In genomic region chr12:124423683-124424515, GRCh38 we compare ENCODE assay signal across 12 cellular contexts.
DNase-seq lines count a peak whose midpoint lies in the region; ATAC-seq, FAIRE-seq and TF ChIP-seq lines count a peak whose summit lies in the region.
"Had no signal": no experiment of that assay in that cellular context is flagged by ENCODE, and none has a peak within 500 bp of the region (broad histone marks: within the 10 kb centered on the region; RNA-seq: fewer than 3 reads in every experiment).

No MANE protein-coding gene starts in this region.

- H4K20me1 ChIP-seq in smooth muscle cell (ENCODE audit: low read depth) = peaks cover 22% of the 10 kb centered on the region

- peaks cover 25% of the 10 kb centered on the region for H3F3A ChIP-seq in smooth muscle cell (ENCODE audit: low read depth)

- H3K4me3 Mint-ChIP-seq in CD14-positive monocyte = no peak overlapping the region
- H3K4me3 Mint-ChIP-seq: CD4-positive, alpha-beta T cell; T-helper 1 cell treated with Interleukin-12 subunit alpha and Interleukin-12 subunit beta and Interleukin-4 antibody, amounts not matched to agents 30 μg/mL and 1 μg/mL, for 36 hours had no signal

- FAIRE-seq in kidney (lab: Jason Lieb, UNC) (no peak), GM12892 (lab: Jason Lieb, UNC) (no peak)
- FAIRE-seq: GM18507 had no signal

- H3K9me3 ChIP-seq in kidney (ENCODE audit: control insufficient read depth in 1 of 2, low read length in 2 of 2) (no peaks in the 10 kb centered on the region), smooth muscle cell (replicated peaks; ENCODE audit: low read depth) (no peaks in the 10 kb centered on the region)

- peaks cover 0 to 1% (median 0%) of the 10 kb centered on the region in 3 donors for H3K27me3 Mint-ChIP-seq in CD14-positive monocyte (ENCODE audit: low read depth in 3 of 3)
- H3K27me3 Mint-ChIP-seq: CD4-positive, alpha-beta T cell; naive B cell had no signal

- no peaks in the 10 kb centered on the region for H3K27me3 ChIP-seq in smooth muscle cell (ENCODE audit: low read depth)

- H3K4me1 ChIP-seq in kidney (ENCODE audit: control insufficient read depth in 1 of 2, insufficient read depth in 1 of 2, low read depth in 1 of 2, low read length in 2 of 2) (peaks cover 17 to 20% of the 10 kb centered on the region in 2 donors), smooth muscle cell (ENCODE audit: low read depth) (peaks cover 18% of the 10 kb centered on the region)

- intact Hi-C loops in CD14-positive monocyte (cut with micrococcal nuclease) = no loop called here
- intact Hi-C loops in kidney (cut with DNase I) = no loop called here

- peak overlapping the region; percentile 71 for H3K4me2 ChIP-seq in smooth muscle cell

- H3K27ac Mint-ChIP-seq in CD14-positive monocyte = peak overlapping the region in 4 of 7 donors; percentile 33 to 81 (median 44)
- H3K27ac Mint-ChIP-seq: CD4-positive, alpha-beta T cell; T-helper 1 cell treated with Interleukin-12 subunit alpha and Interleukin-12 subunit beta and Interleukin-4 antibody, amounts not matched to agents 30 μg/mL and 1 μg/mL, for 36 hours had no signal

- ATAC-seq in GM19328 (IDR thresholded peaks at IDR 0.05; ENCODE audit: unreplicated experiment) = no peak

- 73 to 85% (median 78%) methylated on average over 27 of the region's 27 CpGs for WGBS in adipose tissue, 3 donors
- 83% methylated on average over 27 of the region's 27 CpGs for WGBS in smooth muscle cell (ENCODE audit: low lambda C conversion rate)

- H3K4me3 ChIP-seq in kidney (ENCODE audit: low read length in 2 of 2) (peak overlapping the region in 1 of 2 donors; percentile 29), smooth muscle cell (no peak overlapping the region)

- H3K36me3 ChIP-seq in kidney (ENCODE audit: control insufficient read depth in 1 of 2, insufficient read depth in 2 of 2, low read length in 2 of 2) = peaks cover 12 to 38% of the 10 kb centered on the region in 2 donors
- H3K36me3 ChIP-seq in smooth muscle cell (ENCODE audit: low read depth) = peaks cover 3% of the 10 kb centered on the region

- H3K9me3 Mint-ChIP-seq in CD14-positive monocyte = peaks cover 0 to 2% (median 0%) of the 10 kb centered on the region in 7 donors
- H3K9me3 Mint-ChIP-seq: CD4-positive, alpha-beta T cell; naive B cell; T-helper 1 cell treated with Interleukin-12 subunit alpha and Interleukin-12 subunit beta and Interleukin-4 antibody, amounts not matched to agents 30 μg/mL and 1 μg/mL, for 36 hours had no signal

- no peak for TF ChIP-seq CTCF in CD14-positive monocyte (IDR thresholded peaks at IDR 0.05)
- TF ChIP-seq CTCF in kidney (IDR thresholded peaks at IDR 0.05; ENCODE audit: borderline replicate concordance, extremely low read depth, insufficient read depth) = no peak
- no peak for TF ChIP-seq CTCF in smooth muscle cell (IDR thresholded peaks at IDR 0.05; ENCODE audit: borderline replicate concordance, insufficient read depth, poor library complexity, severe bottlenecking)

- H3K36me3 Mint-ChIP-seq in CD14-positive monocyte = peaks cover 81 to 95% of the 10 kb centered on the region in 2 donors

- H3K9ac ChIP-seq in kidney (ENCODE audit: low read length in 2 of 2) = peak overlapping the region in 1 of 2 donors; percentile 87
- peak overlapping the region; percentile 39 for H3K9ac ChIP-seq in smooth muscle cell (ENCODE audit: low read depth)

- H3K4me1 Mint-ChIP-seq in CD14-positive monocyte = peaks cover 9% of the 10 kb centered on the region

- H2AFZ ChIP-seq in smooth muscle cell (ENCODE audit: low read depth) = no peak overlapping the region

- no peak for DNase-seq in CD14-positive monocyte (ENCODE audit: low spot score)
- DNase-seq in kidney = no peak
- DNase-seq in smooth muscle cell (lab: John Stamatoyannopoulos, UW; ENCODE audit: unreplicated experiment) = no peak
- DNase-seq in GM12892 (ENCODE audit: insufficient read length) = no peak
- no peak for DNase-seq in GF-D8 (lab: John Stamatoyannopoulos, UW)
- no peak for DNase-seq in stimulated activated naive CD4-positive, alpha-beta T cell treated with Interleukin-2 at 50 U/mL for 16 hours (lab: John Stamatoyannopoulos, UW)
- DNase-seq: naive B cell had no signal

- H3K27ac ChIP-seq in adipose tissue (ENCODE audit: low read depth, low read length) (peak overlapping the region; percentile 38), kidney (ENCODE audit: low read depth in 2 of 2, low read length in 2 of 2) (peak overlapping the region; percentile 91 to 97), smooth muscle cell (ENCODE audit: low read depth) (peak overlapping the region; percentile 90)

- no peak for TF ChIP-seq POLR2A in GM12892 (IDR thresholded peaks at IDR 0.05; ENCODE audit: low read depth, low read length)

- H3K79me2 ChIP-seq in smooth muscle cell (ENCODE audit: low read depth) = peaks cover 15% of the 10 kb centered on the region

Comparison
In these comparisons a context has a peak if more than half of its experiments do, and no peak if none do; other contexts are left out.
1. H3K27ac ChIP-seq: peak in every context shown above with its lines; median percentile 94 in kidney; 90 in smooth muscle cell; 38 in adipose tissue.